1 cellular context compared by ENCODE assay signal in the genomic region with DNA sequence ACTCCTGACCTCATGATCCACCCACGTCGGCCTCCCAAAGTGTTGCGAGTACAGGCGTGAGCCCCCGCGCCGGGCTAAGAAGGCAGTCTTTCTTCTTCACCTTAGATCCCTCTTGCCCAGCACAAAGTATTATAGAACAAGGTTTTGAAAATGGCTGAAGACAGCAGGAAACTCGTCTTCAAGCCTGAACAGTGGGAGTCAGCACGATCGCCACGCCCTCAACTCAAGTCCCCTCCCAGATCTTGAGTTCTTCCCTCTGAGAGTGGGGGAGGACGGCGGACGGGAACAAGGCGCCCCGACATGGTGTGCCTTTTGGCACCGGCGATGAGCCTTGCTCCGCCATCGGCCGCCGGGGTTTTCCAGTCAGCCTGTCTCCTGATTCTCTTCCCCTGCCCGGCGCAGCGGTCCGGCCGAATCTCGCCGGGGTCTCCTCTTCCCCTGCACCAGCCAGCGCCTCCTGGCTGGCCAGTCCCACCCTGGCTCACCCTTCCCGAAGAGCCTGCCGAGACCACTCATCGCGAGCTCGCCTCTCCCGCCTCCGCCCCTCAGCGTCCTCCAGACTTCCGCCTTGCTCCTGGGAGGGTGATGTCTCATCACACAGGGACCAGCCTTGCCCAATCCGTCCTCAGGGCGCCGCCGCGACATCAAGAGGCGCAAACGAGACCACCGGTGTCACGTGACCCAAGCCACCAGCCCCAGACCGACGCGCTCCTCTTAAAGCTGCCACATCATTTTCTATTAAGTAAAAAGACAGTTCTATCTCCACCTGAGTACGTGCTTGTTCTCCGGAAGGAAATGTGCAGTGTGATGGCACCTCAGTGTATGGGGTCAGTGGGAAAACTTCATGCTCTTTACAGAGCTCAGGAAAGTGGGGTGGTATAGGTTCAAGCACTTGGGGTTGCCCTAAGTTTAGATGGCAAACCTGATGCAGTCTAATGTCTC.
TF ChIP-seq lines count a peak whose summit lies in the region.

A gene with protein sequence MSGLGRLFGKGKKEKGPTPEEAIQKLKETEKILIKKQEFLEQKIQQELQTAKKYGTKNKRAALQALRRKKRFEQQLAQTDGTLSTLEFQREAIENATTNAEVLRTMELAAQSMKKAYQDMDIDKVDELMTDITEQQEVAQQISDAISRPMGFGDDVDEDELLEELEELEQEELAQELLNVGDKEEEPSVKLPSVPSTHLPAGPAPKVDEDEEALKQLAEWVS (minus strand): TSS at position 565 of the 942 bp plus-strand sequence. CDS start 49 bp downstream, at position 516.

TF ChIP-seq in HepG2, 621 proteins besides CTCF, POLR2A, EP300 and RAD21 (continued from another document and continues in another):
- peak; percentile 100; the same call in 1 of the 2 replicates for TF ChIP-seq ZNF383 (CRISPR knock-in tag; IDR thresholded peaks at IDR 0.05; ENCODE audit: borderline replicate concordance)
- TF ChIP-seq IRF2 (CRISPR knock-in tag; IDR thresholded peaks at IDR 0.05): peak; percentile 99
- TF ChIP-seq SIX1 (CRISPR knock-in tag; IDR thresholded peaks at IDR 0.05; ENCODE audit: borderline replicate concordance): no peak
- peak; percentile 93 for TF ChIP-seq NCOA1 (CRISPR knock-in tag; IDR thresholded peaks at IDR 0.05)
- TF ChIP-seq ATM (IDR thresholded peaks at IDR 0.05; ENCODE audit: borderline replicate concordance): no peak
- peak; percentile 98 for TF ChIP-seq ZNF335 (CRISPR knock-in tag; IDR thresholded peaks at IDR 0.05)
- peak; percentile 99 for TF ChIP-seq ERF (CRISPR knock-in tag; IDR thresholded peaks at IDR 0.05)
- peak; percentile 63 for TF ChIP-seq SMAD1 (CRISPR knock-in tag; IDR thresholded peaks at IDR 0.05; ENCODE audit: borderline replicate concordance, low read depth)
- peak; percentile 99 for TF ChIP-seq NRL (CRISPR knock-in tag; IDR thresholded peaks at IDR 0.05; ENCODE audit: borderline replicate concordance)
- peak; percentile 92; the same call in 1 of the 2 replicates for TF ChIP-seq ZSCAN20 (CRISPR knock-in tag; IDR thresholded peaks at IDR 0.05; ENCODE audit: borderline replicate concordance)
- no peak; the same call in 1 of the 2 replicates for TF ChIP-seq NFE2L2 (IDR thresholded peaks at IDR 0.05; ENCODE audit: low read length)
- peak; percentile 84 for TF ChIP-seq MAZ (IDR thresholded peaks at IDR 0.05; ENCODE audit: borderline replicate concordance, low read depth, low read length)
- TF ChIP-seq MAZ (CRISPR knock-in tag; IDR thresholded peaks at IDR 0.05; ENCODE audit: low read depth): peak; percentile 95
- TF ChIP-seq, protein P1, sequence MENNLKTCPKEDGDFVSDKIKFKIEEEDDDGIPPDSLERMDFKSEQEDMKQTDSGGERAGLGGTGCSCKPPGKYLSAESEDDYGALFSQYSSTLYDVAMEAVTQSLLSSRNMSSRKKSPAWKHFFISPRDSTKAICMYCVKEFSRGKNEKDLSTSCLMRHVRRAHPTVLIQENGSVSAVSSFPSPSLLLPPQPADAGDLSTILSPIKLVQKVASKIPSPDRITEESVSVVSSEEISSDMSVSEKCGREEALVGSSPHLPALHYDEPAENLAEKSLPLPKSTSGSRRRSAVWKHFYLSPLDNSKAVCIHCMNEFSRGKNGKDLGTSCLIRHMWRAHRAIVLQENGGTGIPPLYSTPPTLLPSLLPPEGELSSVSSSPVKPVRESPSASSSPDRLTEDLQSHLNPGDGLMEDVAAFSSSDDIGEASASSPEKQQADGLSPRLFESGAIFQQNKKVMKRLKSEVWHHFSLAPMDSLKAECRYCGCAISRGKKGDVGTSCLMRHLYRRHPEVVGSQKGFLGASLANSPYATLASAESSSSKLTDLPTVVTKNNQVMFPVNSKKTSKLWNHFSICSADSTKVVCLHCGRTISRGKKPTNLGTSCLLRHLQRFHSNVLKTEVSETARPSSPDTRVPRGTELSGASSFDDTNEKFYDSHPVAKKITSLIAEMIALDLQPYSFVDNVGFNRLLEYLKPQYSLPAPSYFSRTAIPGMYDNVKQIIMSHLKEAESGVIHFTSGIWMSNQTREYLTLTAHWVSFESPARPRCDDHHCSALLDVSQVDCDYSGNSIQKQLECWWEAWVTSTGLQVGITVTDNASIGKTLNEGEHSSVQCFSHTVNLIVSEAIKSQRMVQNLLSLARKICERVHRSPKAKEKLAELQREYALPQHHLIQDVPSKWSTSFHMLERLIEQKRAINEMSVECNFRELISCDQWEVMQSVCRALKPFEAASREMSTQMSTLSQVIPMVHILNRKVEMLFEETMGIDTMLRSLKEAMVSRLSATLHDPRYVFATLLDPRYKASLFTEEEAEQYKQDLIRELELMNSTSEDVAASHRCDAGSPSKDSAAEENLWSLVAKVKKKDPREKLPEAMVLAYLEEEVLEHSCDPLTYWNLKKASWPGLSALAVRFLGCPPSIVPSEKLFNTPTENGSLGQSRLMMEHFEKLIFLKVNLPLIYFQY (CRISPR knock-in tag; IDR thresholded peaks at IDR 0.05; ENCODE audit: borderline replicate concordance): peak; percentile 43
- peak; percentile 42; the same call in 1 of the 2 replicates for TF ChIP-seq STAG1 (CRISPR knock-in tag; IDR thresholded peaks at IDR 0.05)
- TF ChIP-seq, protein P2, sequence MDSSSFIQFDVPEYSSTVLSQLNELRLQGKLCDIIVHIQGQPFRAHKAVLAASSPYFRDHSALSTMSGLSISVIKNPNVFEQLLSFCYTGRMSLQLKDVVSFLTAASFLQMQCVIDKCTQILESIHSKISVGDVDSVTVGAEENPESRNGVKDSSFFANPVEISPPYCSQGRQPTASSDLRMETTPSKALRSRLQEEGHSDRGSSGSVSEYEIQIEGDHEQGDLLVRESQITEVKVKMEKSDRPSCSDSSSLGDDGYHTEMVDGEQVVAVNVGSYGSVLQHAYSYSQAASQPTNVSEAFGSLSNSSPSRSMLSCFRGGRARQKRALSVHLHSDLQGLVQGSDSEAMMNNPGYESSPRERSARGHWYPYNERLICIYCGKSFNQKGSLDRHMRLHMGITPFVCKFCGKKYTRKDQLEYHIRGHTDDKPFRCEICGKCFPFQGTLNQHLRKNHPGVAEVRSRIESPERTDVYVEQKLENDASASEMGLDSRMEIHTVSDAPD (CRISPR knock-in tag; IDR thresholded peaks at IDR 0.05): peak; percentile 76
- TF ChIP-seq, protein P3, sequence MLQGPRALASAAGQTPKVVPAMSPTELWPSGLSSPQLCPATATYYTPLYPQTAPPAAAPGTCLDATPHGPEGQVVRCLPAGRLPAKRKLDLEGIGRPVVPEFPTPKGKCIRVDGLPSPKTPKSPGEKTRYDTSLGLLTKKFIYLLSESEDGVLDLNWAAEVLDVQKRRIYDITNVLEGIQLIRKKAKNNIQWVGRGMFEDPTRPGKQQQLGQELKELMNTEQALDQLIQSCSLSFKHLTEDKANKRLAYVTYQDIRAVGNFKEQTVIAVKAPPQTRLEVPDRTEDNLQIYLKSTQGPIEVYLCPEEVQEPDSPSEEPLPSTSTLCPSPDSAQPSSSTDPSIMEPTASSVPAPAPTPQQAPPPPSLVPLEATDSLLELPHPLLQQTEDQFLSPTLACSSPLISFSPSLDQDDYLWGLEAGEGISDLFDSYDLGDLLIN (CRISPR knock-in tag; IDR thresholded peaks at IDR 0.05; ENCODE audit: borderline replicate concordance): peak; percentile 99
- peak; percentile 88 for TF ChIP-seq RXRA (CRISPR knock-in tag; IDR thresholded peaks at IDR 0.05)
- TF ChIP-seq RFXAP (CRISPR knock-in tag; IDR thresholded peaks at IDR 0.05; ENCODE audit: borderline replicate concordance): peak; percentile 98
- TF ChIP-seq, protein P4, sequence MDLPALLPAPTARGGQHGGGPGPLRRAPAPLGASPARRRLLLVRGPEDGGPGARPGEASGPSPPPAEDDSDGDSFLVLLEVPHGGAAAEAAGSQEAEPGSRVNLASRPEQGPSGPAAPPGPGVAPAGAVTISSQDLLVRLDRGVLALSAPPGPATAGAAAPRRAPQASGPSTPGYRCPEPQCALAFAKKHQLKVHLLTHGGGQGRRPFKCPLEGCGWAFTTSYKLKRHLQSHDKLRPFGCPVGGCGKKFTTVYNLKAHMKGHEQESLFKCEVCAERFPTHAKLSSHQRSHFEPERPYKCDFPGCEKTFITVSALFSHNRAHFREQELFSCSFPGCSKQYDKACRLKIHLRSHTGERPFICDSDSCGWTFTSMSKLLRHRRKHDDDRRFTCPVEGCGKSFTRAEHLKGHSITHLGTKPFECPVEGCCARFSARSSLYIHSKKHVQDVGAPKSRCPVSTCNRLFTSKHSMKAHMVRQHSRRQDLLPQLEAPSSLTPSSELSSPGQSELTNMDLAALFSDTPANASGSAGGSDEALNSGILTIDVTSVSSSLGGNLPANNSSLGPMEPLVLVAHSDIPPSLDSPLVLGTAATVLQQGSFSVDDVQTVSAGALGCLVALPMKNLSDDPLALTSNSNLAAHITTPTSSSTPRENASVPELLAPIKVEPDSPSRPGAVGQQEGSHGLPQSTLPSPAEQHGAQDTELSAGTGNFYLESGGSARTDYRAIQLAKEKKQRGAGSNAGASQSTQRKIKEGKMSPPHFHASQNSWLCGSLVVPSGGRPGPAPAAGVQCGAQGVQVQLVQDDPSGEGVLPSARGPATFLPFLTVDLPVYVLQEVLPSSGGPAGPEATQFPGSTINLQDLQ (CRISPR knock-in tag; IDR thresholded peaks at IDR 0.05): no peak
- TF ChIP-seq MEF2D (CRISPR knock-in tag; IDR thresholded peaks at IDR 0.05): peak; percentile 95
- 0 out of 2 replicates have a peak, but pooled peaks have one; percentile 39 for TF ChIP-seq PPARG (CRISPR knock-in tag; conservative IDR thresholded peaks at IDR 0.05)
- TF ChIP-seq, protein P5, sequence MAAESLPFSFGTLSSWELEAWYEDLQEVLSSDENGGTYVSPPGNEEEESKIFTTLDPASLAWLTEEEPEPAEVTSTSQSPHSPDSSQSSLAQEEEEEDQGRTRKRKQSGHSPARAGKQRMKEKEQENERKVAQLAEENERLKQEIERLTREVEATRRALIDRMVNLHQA (CRISPR knock-in tag; IDR thresholded peaks at IDR 0.05): 0 out of 2 replicates have a peak, but pooled peaks have one; percentile 49
- peak; percentile 65 for TF ChIP-seq HNF4A (CRISPR knock-in tag; IDR thresholded peaks at IDR 0.05)
- TF ChIP-seq, protein P6, sequence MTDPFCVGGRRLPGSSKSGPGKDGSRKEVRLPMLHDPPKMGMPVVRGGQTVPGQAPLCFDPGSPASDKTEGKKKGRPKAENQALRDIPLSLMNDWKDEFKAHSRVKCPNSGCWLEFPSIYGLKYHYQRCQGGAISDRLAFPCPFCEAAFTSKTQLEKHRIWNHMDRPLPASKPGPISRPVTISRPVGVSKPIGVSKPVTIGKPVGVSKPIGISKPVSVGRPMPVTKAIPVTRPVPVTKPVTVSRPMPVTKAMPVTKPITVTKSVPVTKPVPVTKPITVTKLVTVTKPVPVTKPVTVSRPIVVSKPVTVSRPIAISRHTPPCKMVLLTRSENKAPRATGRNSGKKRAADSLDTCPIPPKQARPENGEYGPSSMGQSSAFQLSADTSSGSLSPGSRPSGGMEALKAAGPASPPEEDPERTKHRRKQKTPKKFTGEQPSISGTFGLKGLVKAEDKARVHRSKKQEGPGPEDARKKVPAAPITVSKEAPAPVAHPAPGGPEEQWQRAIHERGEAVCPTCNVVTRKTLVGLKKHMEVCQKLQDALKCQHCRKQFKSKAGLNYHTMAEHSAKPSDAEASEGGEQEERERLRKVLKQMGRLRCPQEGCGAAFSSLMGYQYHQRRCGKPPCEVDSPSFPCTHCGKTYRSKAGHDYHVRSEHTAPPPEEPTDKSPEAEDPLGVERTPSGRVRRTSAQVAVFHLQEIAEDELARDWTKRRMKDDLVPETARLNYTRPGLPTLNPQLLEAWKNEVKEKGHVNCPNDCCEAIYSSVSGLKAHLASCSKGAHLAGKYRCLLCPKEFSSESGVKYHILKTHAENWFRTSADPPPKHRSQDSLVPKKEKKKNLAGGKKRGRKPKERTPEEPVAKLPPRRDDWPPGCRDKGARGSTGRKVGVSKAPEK (CRISPR knock-in tag; IDR thresholded peaks at IDR 0.05; ENCODE audit: borderline replicate concordance): no peak
- no peak for TF ChIP-seq PRMT3 (CRISPR knock-in tag; IDR thresholded peaks at IDR 0.05; ENCODE audit: borderline replicate concordance, low read depth)
- TF ChIP-seq ZFX (CRISPR knock-in tag; IDR thresholded peaks at IDR 0.05; ENCODE audit: low read depth): peak; percentile 91
- TF ChIP-seq MAFK (conservative IDR thresholded peaks at IDR 0.05 in 1 of 2, IDR thresholded peaks at IDR 0.05 in 1 of 2; ENCODE audit: low read length in 2 of 2): no peak; a peak in 1 of 4 replicates
- no peak for TF ChIP-seq MBD4 (IDR thresholded peaks at IDR 0.05; ENCODE audit: borderline replicate concordance, low read length)
- no peak for TF ChIP-seq ZNF326 (CRISPR knock-in tag; IDR thresholded peaks at IDR 0.05; ENCODE audit: borderline replicate concordance)
- no peak for TF ChIP-seq FOXA1 (IDR thresholded peaks at IDR 0.05)
- TF ChIP-seq FOXA1 (CRISPR knock-in tag; IDR thresholded peaks at IDR 0.05): peak; percentile 52; the same call in 1 of the 2 replicates
- TF ChIP-seq PCBP1 (IDR thresholded peaks at IDR 0.05; ENCODE audit: borderline replicate concordance, low read depth, low read length): peak; percentile 99
- peak; percentile 30; the same call in 1 of the 2 replicates for TF ChIP-seq ZMYM3 (CRISPR knock-in tag; IDR thresholded peaks at IDR 0.05)
- TF ChIP-seq NAIF1 (CRISPR knock-in tag; IDR thresholded peaks at IDR 0.05; ENCODE audit: borderline replicate concordance): peak; percentile 71; the same call in 1 of the 2 replicates
- TF ChIP-seq CHD4 (IDR thresholded peaks at IDR 0.05; ENCODE audit: borderline replicate concordance, low read length): 0 out of 2 replicates have a peak, but pooled peaks have one; percentile 20
- TF ChIP-seq TCF7 (IDR thresholded peaks at IDR 0.05; ENCODE audit: low read depth): peak; percentile 15; the same call in 1 of the 2 replicates
- peak; percentile 78; the same call in 1 of the 2 replicates for TF ChIP-seq REL (CRISPR knock-in tag; conservative IDR thresholded peaks at IDR 0.05)
- TF ChIP-seq ZNF225 (CRISPR knock-in tag; IDR thresholded peaks at IDR 0.05): peak; percentile 99; the same call in 1 of the 2 replicates
- peak; percentile 92; the same call in 1 of the 2 replicates for TF ChIP-seq ZNF484 (CRISPR knock-in tag; IDR thresholded peaks at IDR 0.05; ENCODE audit: borderline replicate concordance, low read depth)
- TF ChIP-seq HNRNPL (IDR thresholded peaks at IDR 0.05; ENCODE audit: low read depth, low read length): peak; percentile 76
- TF ChIP-seq SP140L (CRISPR knock-in tag; IDR thresholded peaks at IDR 0.05; ENCODE audit: borderline replicate concordance): peak; percentile 56; the same call in 1 of the 2 replicates
- TF ChIP-seq, protein P7, sequence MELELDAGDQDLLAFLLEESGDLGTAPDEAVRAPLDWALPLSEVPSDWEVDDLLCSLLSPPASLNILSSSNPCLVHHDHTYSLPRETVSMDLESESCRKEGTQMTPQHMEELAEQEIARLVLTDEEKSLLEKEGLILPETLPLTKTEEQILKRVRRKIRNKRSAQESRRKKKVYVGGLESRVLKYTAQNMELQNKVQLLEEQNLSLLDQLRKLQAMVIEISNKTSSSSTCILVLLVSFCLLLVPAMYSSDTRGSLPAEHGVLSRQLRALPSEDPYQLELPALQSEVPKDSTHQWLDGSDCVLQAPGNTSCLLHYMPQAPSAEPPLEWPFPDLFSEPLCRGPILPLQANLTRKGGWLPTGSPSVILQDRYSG (CRISPR knock-in tag; IDR thresholded peaks at IDR 0.05): peak; percentile 96
- TF ChIP-seq ZFP1 (CRISPR knock-in tag; IDR thresholded peaks at IDR 0.05): no peak; the same call in 1 of the 2 replicates
- TF ChIP-seq ZNF615 (CRISPR knock-in tag; IDR thresholded peaks at IDR 0.05; ENCODE audit: borderline replicate concordance): peak; percentile 71
- peak; percentile 32; the same call in 1 of the 2 replicates for TF ChIP-seq ZKSCAN8 (CRISPR knock-in tag; IDR thresholded peaks at IDR 0.05; ENCODE audit: borderline replicate concordance)
